Comparison of ENCODE assay signal across 8 cellular contexts in the genomic region with DNA sequence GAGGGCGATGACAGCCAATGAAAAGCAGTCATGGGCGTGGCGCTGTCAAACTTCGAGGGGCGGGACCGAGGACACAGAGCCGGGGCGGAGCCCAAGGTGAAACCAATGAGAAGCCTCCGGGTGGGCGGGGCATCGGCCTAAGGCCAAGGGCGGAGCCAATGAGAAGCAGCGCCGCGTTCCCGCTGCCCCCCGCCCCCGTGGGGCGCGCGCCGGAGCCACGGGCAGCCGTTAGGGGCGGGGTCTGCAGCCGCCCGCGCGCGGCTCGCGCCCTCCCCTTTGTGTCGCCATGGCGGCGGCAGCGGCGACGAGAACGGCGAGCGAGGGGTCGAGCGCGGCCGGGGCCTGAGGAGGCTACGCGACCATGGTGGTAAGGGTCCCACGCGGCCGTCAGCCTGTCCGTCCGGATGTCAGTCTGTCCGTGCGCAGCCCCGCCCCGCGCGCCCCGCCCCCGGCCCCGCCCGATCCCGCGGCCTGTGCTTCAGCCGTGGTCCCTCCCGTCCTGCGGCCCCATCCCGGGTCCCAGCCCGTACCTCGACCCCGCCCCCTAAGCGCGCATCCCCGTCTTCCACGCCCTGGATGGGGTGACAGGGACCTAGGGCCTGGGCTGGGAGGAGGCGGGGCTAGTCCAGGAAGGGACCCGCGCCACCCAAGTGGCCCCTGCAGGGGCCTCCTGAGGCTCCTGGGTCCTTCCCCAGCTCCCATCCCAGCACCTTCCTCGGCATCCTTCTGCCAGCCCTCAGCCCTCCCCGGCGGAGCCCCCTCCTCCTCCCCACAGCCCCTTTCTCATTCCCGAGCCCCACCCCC. TPM values are rescaled to one million over a fixed set of nuclear protein-coding genes. Genes with fewer than 3 reads are reported as not detected.
DNase-seq lines count a peak whose midpoint lies in the region; ATAC-seq, FAIRE-seq and TF ChIP-seq lines count a peak whose summit lies in the region.

A gene with protein sequence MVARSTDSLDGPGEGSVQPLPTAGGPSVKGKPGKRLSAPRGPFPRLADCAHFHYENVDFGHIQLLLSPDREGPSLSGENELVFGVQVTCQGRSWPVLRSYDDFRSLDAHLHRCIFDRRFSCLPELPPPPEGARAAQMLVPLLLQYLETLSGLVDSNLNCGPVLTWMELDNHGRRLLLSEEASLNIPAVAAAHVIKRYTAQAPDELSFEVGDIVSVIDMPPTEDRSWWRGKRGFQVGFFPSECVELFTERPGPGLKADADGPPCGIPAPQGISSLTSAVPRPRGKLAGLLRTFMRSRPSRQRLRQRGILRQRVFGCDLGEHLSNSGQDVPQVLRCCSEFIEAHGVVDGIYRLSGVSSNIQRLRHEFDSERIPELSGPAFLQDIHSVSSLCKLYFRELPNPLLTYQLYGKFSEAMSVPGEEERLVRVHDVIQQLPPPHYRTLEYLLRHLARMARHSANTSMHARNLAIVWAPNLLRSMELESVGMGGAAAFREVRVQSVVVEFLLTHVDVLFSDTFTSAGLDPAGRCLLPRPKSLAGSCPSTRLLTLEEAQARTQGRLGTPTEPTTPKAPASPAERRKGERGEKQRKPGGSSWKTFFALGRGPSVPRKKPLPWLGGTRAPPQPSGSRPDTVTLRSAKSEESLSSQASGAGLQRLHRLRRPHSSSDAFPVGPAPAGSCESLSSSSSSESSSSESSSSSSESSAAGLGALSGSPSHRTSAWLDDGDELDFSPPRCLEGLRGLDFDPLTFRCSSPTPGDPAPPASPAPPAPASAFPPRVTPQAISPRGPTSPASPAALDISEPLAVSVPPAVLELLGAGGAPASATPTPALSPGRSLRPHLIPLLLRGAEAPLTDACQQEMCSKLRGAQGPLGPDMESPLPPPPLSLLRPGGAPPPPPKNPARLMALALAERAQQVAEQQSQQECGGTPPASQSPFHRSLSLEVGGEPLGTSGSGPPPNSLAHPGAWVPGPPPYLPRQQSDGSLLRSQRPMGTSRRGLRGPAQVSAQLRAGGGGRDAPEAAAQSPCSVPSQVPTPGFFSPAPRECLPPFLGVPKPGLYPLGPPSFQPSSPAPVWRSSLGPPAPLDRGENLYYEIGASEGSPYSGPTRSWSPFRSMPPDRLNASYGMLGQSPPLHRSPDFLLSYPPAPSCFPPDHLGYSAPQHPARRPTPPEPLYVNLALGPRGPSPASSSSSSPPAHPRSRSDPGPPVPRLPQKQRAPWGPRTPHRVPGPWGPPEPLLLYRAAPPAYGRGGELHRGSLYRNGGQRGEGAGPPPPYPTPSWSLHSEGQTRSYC (plus strand): TSS at position 267 of the 804 bp plus-strand sequence. CDS start 95 bp downstream, at position 362.

- H2AFZ ChIP-seq in parathyroid adenoma = peak within 1 kb of the TSS; percentile 80

- no peaks in the 10 kb centered on the region for H3K79me2 ChIP-seq in parathyroid adenoma

- no peaks in the 10 kb centered on the region for H3K9me3 ChIP-seq in cardiac muscle cell (ENCODE audit: low read depth)
- no peaks in the 10 kb centered on the region for H3K9me3 ChIP-seq in parathyroid adenoma (ENCODE audit: control insufficient read depth, low read length)
- H3K9me3 ChIP-seq in tibial nerve = no peaks in the 10 kb centered on the region

- H3K4me1 ChIP-seq in cardiac muscle cell (ENCODE audit: low read depth) = no peaks in the 10 kb centered on the region
- H3K4me1 ChIP-seq in parathyroid adenoma = peaks cover 10% of the 10 kb centered on the region
- H3K4me1 ChIP-seq in tibial nerve = peaks cover 0 to 30% (median 19%) of the 10 kb centered on the region in 4 donors

- peak; percentile 91 for ATAC-seq in HG02840 (IDR thresholded peaks at IDR 0.05; ENCODE audit: low FRiP score, unreplicated experiment)

- DNase-seq in GM12892 (ENCODE audit: insufficient read length) (peak; percentile 98), NCI-H1436 (lab: John Stamatoyannopoulos, UW) (peak; percentile 99), SW480 (ENCODE audit: low spot score) (peak; percentile 98), cardiac muscle cell (ENCODE audit: low read depth in 1 of 2, low spot score in 1 of 2) (peak; percentile 97 to 100), tibial nerve (ENCODE audit: low spot score in 2 of 2) (peak; percentile 99 to 100)
- peak; percentile 97 for DNase-seq in activated naive CD8-positive, alpha-beta T cell treated with anti-CD3 and anti-CD28 coated beads, Interleukin-2, amount 50 U/mL, for 16 hours (ENCODE audit: low read depth, low spot score)

- H3K27me3 ChIP-seq in cardiac muscle cell (no peaks in the 10 kb centered on the region), parathyroid adenoma (ENCODE audit: control insufficient read depth, insufficient read depth, low read length) (no peaks in the 10 kb centered on the region), tibial nerve (no peaks in the 10 kb centered on the region)

- H3K36me3 ChIP-seq in cardiac muscle cell (no peaks in the 10 kb centered on the region), parathyroid adenoma (ENCODE audit: control insufficient read depth, insufficient read depth, low read length) (no peaks in the 10 kb centered on the region), tibial nerve (peaks cover 0 to 32% (median 0%) of the 10 kb centered on the region in 3 donors)

- H3K4me2 ChIP-seq in parathyroid adenoma (ENCODE audit: low read length) = peak within 1 kb of the TSS; percentile 77

- peak; percentile 67; the same call in 1 of the 2 replicates for TF ChIP-seq POLR2A in GM12892 (IDR thresholded peaks at IDR 0.05; ENCODE audit: low read depth, low read length)
- peak in 1 of 2 donors; percentile 24 for TF ChIP-seq POLR2A in tibial nerve (IDR thresholded peaks at IDR 0.05)

- TF ChIP-seq CTCF in cardiac muscle cell (IDR thresholded peaks at IDR 0.05; ENCODE audit: low read depth, low read length) (no peak), parathyroid adenoma (IDR thresholded peaks at IDR 0.05) (no peak), tibial nerve (IDR thresholded peaks at IDR 0.05) (peak in 1 of 5 experiments; percentile 17)

- WGBS in tibial nerve, 2 donors = 0 to 2% methylated on average over 25 to 31 of the region's 82 CpGs

- no peak within 1 kb of the TSS for H3K27ac ChIP-seq in cardiac muscle cell
- no peak within 1 kb of the TSS for H3K27ac ChIP-seq in parathyroid adenoma
- H3K27ac ChIP-seq in tibial nerve = peak within 1 kb of the TSS in 3 of 4 donors; percentile 60 to 87 (median 63)

- H3K4me3 ChIP-seq in cardiac muscle cell = peak within 1 kb of the TSS; percentile 99
- H3K4me3 ChIP-seq in parathyroid adenoma (ENCODE audit: low read depth, low read length) = peak within 1 kb of the TSS; percentile 43
- H3K4me3 ChIP-seq in tibial nerve = peak within 1 kb of the TSS; percentile 82 to 98 (median 88)

- no peak within 1 kb of the TSS for H3K9ac ChIP-seq in parathyroid adenoma

- TF ChIP-seq EP300 in tibial nerve (IDR thresholded peaks at IDR 0.05) = no peak

- FAIRE-seq in GM12892 (lab: Jason Lieb, UNC) = peak; percentile 88

RNA-seq across cellular contexts. Expression of the gene that starts here (rescaled TPM):
- 20.7 TPM for polyA plus RNA-seq in GM12892 (2012; ENCODE audit: missing spikeins)
- 10.9 and 47.4 TPM in 2 replicates for total RNA-seq in cardiac muscle cell
- polyA plus RNA-seq in cardiac muscle cell = 16.1 and 31.9 TPM in 2 replicates
- total RNA-seq in tibial nerve = 10 to 100 TPM in 3 of 4 donors, 1 to 10 TPM in 1; 6.6 to 46.8 (median 26.1) TPM

Comparison
In these comparisons a context has a peak if more than half of its experiments do, and no peak if none do; other contexts are left out.
1. H3K27ac ChIP-seq: peak in tibial nerve (3 of 4); none in cardiac muscle cell (single experiment) and parathyroid adenoma (single experiment).
2. H3K4me3 ChIP-seq: peak in every context shown above with its lines; median percentile 99 in cardiac muscle cell; 88 in tibial nerve; 43 in parathyroid adenoma.
3. Peak in every context shown above with its lines, with median percentiles within 50 percentile points of each other: DNase-seq.